ENCODE assay signal across 1 cellular context in the genomic region with DNA sequence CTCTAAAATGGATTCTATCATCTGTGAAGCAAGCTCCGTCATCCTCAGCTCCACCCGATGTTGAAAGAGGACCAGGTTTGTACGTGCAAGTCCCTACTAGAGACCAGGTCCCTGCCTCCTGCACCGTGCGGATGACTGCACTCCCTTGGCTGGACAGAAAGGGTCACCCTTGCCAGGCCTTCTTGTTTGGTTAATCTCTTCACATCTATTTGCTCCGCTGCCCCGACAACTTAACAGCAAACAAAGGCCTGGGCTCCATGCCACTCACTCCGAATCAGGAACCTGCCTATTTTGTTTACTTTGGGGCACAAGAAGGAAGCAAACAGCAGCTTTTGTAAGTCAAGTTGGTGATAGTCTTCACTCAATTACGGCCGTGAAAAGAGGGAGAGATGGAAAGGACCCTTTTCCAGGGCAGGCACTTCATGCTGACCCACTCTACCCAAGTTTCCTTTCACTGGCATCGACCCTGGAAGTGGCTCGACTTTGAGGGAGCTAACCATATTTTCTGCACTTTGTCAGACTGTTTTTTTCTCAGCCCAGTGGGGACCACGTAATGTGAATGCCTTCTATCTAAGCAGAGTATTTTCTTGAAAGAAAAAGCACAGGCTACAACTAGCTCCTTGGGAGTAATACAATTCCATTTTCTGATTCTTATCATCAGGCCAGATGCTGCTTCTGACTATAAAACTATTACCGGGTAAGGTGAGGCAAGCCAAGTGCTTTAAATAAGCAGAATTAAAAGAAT.
TF ChIP-seq lines count a peak whose summit lies in the region.

No MANE protein-coding gene starts in this region.

TF ChIP-seq in HepG2, 621 proteins besides CTCF, POLR2A, EP300 and RAD21 (continued from another document and continues in another):
- TF ChIP-seq, protein P1, sequence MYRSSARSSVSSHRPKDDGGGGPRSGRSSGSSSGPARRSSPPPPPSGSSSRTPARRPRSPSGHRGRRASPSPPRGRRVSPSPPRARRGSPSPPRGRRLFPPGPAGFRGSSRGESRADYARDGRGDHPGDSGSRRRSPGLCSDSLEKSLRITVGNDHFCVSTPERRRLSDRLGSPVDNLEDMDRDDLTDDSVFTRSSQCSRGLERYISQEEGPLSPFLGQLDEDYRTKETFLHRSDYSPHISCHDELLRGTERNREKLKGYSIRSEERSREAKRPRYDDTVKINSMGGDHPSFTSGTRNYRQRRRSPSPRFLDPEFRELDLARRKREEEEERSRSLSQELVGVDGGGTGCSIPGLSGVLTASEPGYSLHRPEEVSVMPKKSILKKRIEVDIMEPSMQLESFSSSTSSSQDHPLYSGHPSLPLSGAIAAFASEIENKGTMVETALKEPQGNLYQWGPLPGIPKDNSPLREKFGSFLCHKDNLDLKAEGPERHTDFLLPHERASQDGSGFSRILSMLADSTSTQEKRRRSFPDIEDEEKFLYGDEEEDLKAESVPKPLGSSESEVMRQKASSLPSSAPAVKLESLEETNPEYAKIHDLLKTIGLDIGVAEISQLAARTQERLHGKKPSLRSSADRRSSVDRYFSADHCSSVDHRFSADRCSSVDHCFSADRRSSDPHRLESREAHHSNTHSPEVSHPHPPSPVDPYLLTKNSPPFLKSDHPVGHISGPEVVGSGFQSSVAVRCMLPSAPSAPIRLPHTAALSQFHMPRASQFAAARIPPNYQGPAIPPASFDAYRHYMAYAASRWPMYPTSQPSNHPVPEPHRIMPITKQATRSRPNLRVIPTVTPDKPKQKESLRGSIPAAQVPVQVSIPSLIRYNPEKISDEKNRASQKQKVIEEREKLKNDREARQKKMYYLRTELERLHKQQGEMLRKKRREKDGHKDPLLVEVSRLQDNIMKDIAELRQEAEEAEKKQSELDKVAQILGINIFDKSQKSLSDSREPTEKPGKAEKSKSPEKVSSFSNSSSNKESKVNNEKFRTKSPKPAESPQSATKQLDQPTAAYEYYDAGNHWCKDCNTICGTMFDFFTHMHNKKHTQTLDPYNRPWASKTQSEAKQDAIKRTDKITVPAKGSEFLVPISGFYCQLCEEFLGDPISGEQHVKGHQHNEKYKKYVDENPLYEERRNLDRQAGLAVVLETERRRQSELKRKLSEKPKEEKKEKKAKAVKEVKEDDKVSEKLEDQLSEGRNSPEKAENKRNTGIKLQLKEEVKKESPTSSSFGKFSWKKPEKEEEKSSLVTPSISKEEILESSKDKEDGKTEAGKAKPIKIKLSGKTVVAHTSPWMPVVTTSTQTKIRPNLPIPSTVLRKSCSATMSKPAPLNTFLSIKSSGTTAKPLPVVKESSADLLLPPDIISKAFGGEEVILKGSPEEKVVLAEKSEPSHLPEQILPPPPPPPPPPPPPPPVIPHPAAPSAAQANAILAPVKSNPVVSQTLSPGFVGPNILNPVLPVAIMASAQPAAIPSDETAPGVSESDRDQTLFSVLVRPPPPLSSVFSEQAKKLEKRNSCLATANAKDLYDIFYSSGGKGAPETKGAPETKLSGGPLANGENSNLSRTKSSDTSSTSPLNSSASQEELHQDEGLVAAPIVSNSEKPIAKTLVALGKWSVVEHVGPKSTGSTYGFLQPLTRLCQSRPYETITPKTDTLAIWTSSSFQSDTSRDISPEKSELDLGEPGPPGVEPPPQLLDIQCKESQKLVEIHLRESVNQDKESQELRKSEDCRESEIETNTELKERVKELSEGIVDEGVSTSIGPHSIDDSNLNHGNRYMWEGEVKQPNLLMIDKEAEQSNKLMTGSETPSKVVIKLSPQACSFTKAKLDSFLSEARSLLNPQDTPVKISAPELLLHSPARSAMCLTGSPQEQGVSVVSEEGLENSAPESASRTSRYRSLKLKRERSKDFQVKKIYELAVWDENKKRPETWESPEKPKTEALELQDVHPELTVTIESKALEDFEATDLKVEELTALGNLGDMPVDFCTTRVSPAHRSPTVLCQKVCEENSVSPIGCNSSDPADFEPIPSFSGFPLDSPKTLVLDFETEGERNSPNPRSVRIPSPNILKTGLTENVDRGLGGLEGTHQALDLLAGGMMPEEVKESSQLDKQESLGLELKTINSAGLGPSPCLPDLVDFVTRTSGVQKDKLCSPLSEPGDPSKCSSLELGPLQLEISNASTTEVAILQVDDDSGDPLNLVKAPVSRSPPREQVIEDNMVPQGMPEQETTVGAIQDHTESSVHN (CRISPR knock-in tag; IDR thresholded peaks at IDR 0.05), result no peak
- TF ChIP-seq NFE2 (CRISPR knock-in tag; IDR thresholded peaks at IDR 0.05) (no peak), HCFC1 (IDR thresholded peaks at IDR 0.05; ENCODE audit: low read depth, low read length) (no peak), ZNF781 (CRISPR knock-in tag; IDR thresholded peaks at IDR 0.05; ENCODE audit: borderline replicate concordance, not compliant biosample characterization) (no peak), MAZ (IDR thresholded peaks at IDR 0.05; ENCODE audit: borderline replicate concordance, low read depth, low read length) (no peak), MAZ (CRISPR knock-in tag; IDR thresholded peaks at IDR 0.05; ENCODE audit: low read depth) (no peak), NAIF1 (CRISPR knock-in tag; IDR thresholded peaks at IDR 0.05; ENCODE audit: borderline replicate concordance) (no peak), JDP2 (CRISPR knock-in tag; IDR thresholded peaks at IDR 0.05; ENCODE audit: borderline replicate concordance) (no peak), SRSF9 (IDR thresholded peaks at IDR 0.05; ENCODE audit: borderline replicate concordance, insufficient read depth, low read depth, low read length, poor library complexity, severe bottlenecking) (no peak), ZFP36 (IDR thresholded peaks at IDR 0.05; ENCODE audit: borderline replicate concordance, low read depth, low read length, partially characterized antibody) (no peak), KLF9 (CRISPR knock-in tag; IDR thresholded peaks at IDR 0.05; ENCODE audit: low read depth) (no peak), ZBTB21 (CRISPR knock-in tag; IDR thresholded peaks at IDR 0.05) (no peak), FOSL2 (CRISPR knock-in tag; IDR thresholded peaks at IDR 0.05) (peak; percentile 40; the same call in 1 of the 2 replicates), SP140L (CRISPR knock-in tag; IDR thresholded peaks at IDR 0.05; ENCODE audit: borderline replicate concordance) (no peak), SP2 (CRISPR knock-in tag; IDR thresholded peaks at IDR 0.05) (no peak), ZNF546 (CRISPR knock-in tag; conservative IDR thresholded peaks at IDR 0.05) (no peak), STAT5B (CRISPR knock-in tag; IDR thresholded peaks at IDR 0.05) (no peak), ZSCAN22 (CRISPR knock-in tag; IDR thresholded peaks at IDR 0.05) (no peak), FOXP1 (IDR thresholded peaks at IDR 0.05) (no peak), FOXP1 (CRISPR knock-in tag; IDR thresholded peaks at IDR 0.05) (peak; percentile 68), ZNF317 (CRISPR knock-in tag; IDR thresholded peaks at IDR 0.05) (no peak), CHD2 (IDR thresholded peaks at IDR 0.05; ENCODE audit: low read depth, low read length) (no peak), ZNF101 (CRISPR knock-in tag; IDR thresholded peaks at IDR 0.05; ENCODE audit: borderline replicate concordance, low read depth) (no peak), MZF1 (CRISPR knock-in tag; IDR thresholded peaks at IDR 0.05; ENCODE audit: borderline replicate concordance) (no peak), HES4 (CRISPR knock-in tag; IDR thresholded peaks at IDR 0.05; ENCODE audit: borderline replicate concordance) (no peak), RBAK (CRISPR knock-in tag; IDR thresholded peaks at IDR 0.05) (no peak), SMC3 (IDR thresholded peaks at IDR 0.05; ENCODE audit: low read length) (peak; percentile 46), CERS6 (CRISPR knock-in tag; IDR thresholded peaks at IDR 0.05) (no peak), HNF4G (IDR thresholded peaks at IDR 0.05; ENCODE audit: borderline replicate concordance, low read depth, low read length) (no peak), HNF4G (CRISPR knock-in tag; IDR thresholded peaks at IDR 0.05; ENCODE audit: borderline replicate concordance, low read depth) (no peak), ATF3 (CRISPR knock-in tag; IDR thresholded peaks at IDR 0.05) (no peak), XRCC5 (optimal IDR thresholded peaks at IDR 0.05; ENCODE audit: low read length) (peak; percentile 64), RXRA (CRISPR knock-in tag; IDR thresholded peaks at IDR 0.05) (0 out of 2 replicates have a peak, but pooled peaks have one; percentile 17), KDM4B (CRISPR knock-in tag; IDR thresholded peaks at IDR 0.05) (peak; percentile 56; the same call in 1 of the 2 replicates), ZNF709 (CRISPR knock-in tag; IDR thresholded peaks at IDR 0.05) (no peak), FOXC1 (CRISPR knock-in tag; IDR thresholded peaks at IDR 0.05; ENCODE audit: borderline replicate concordance) (no peak), NCOA2 (CRISPR knock-in tag; IDR thresholded peaks at IDR 0.05) (no peak; the same call in 1 of the 2 replicates), HMGXB4 (CRISPR knock-in tag; IDR thresholded peaks at IDR 0.05; ENCODE audit: borderline replicate concordance in 1 of 2, low read depth in 1 of 2) (no peak), ARID5B (CRISPR knock-in tag; IDR thresholded peaks at IDR 0.05) (peak; percentile 75)
- TF ChIP-seq, protein P2, sequence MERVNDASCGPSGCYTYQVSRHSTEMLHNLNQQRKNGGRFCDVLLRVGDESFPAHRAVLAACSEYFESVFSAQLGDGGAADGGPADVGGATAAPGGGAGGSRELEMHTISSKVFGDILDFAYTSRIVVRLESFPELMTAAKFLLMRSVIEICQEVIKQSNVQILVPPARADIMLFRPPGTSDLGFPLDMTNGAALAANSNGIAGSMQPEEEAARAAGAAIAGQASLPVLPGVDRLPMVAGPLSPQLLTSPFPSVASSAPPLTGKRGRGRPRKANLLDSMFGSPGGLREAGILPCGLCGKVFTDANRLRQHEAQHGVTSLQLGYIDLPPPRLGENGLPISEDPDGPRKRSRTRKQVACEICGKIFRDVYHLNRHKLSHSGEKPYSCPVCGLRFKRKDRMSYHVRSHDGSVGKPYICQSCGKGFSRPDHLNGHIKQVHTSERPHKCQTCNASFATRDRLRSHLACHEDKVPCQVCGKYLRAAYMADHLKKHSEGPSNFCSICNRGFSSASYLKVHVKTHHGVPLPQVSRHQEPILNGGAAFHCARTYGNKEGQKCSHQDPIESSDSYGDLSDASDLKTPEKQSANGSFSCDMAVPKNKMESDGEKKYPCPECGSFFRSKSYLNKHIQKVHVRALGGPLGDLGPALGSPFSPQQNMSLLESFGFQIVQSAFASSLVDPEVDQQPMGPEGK (CRISPR knock-in tag; IDR thresholded peaks at IDR 0.05), result no peak; the same call in 1 of the 2 replicates
- TF ChIP-seq, protein P3, sequence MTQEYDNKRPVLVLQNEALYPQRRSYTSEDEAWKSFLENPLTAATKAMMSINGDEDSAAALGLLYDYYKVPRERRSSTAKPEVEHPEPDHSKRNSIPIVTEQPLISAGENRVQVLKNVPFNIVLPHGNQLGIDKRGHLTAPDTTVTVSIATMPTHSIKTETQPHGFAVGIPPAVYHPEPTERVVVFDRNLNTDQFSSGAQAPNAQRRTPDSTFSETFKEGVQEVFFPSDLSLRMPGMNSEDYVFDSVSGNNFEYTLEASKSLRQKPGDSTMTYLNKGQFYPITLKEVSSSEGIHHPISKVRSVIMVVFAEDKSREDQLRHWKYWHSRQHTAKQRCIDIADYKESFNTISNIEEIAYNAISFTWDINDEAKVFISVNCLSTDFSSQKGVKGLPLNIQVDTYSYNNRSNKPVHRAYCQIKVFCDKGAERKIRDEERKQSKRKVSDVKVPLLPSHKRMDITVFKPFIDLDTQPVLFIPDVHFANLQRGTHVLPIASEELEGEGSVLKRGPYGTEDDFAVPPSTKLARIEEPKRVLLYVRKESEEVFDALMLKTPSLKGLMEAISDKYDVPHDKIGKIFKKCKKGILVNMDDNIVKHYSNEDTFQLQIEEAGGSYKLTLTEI (CRISPR knock-in tag; conservative IDR thresholded peaks at IDR 0.05), result no peak
